ENCODE assay signal across 20 cellular contexts in genomic region chr10:131868436-131868835, GRCh38. TPM values are rescaled to one million over a fixed set of nuclear protein-coding genes. Genes with fewer than 3 reads are reported as not detected.
DNase-seq lines count a peak whose midpoint lies in the region; TF ChIP-seq lines count a peak whose summit lies in the region.
"Had no signal": no experiment of that assay in that cellular context is flagged by ENCODE, and none has a peak within 500 bp of the region (broad histone marks: within the 10 kb centered on the region; RNA-seq: fewer than 3 reads in every experiment).

No MANE protein-coding gene starts in this region.

- TF ChIP-seq CTCF in CD14-positive monocyte (IDR thresholded peaks at IDR 0.05) (no peak), chondrocyte (IDR thresholded peaks at IDR 0.05) (no peak), sigmoid colon (IDR thresholded peaks at IDR 0.05) (no peak)

- no peak overlapping the region for H3K27ac ChIP-seq in mesenchymal stem cell (ENCODE audit: low read length, poor library complexity, severe bottlenecking)
- H3K27ac ChIP-seq in sigmoid colon = no peak overlapping the region
- H3K27ac ChIP-seq: A549; BLaER1 treated with 17β-estradiol and CSF1 and Interleukin-3, amounts not matched to agents 10 nM and 100 nM; GM23248 had no signal

- intact Hi-C loops in CD14-positive monocyte (cut with micrococcal nuclease) = loop anchor here in 1 of 2 donors (5.0 kb wide), 1 partner anchor 406 kb away; no protein-coding TSS in a partner anchor
- intact Hi-C loops in sigmoid colon (cut with DNase I) = no loop called here

- peaks cover 0 to 31% of the 10 kb centered on the region in 2 experiments for H3K27me3 ChIP-seq in mesenchymal stem cell (ENCODE audit: control insufficient read depth in 1 of 2, insufficient read depth in 1 of 2, low read length in 2 of 2)
- H3K27me3 ChIP-seq in sigmoid colon = peaks cover 0 to 13% (median 13%) of the 10 kb centered on the region in 3 donors
- H3K27me3 ChIP-seq: BE2C; BLaER1 treated with 17β-estradiol and CSF1 and Interleukin-3, amounts not matched to agents 10 nM and 100 nM had no signal

- TF ChIP-seq POLR2A in sigmoid colon (IDR thresholded peaks at IDR 0.05) = no peak

- H2AFZ ChIP-seq in mesenchymal stem cell (ENCODE audit: low read depth, low read length) = no peak overlapping the region
- H2AFZ ChIP-seq: GM23248 had no signal

- H2BK12ac ChIP-seq in mesenchymal stem cell (ENCODE audit: low read length in 2 of 2) = no peak overlapping the region

- H3K4me3 Mint-ChIP-seq in CD14-positive monocyte (no peak overlapping the region), chondrocyte (ENCODE audit: unreplicated experiment) (no peak overlapping the region)
- H3K4me3 Mint-ChIP-seq: CD4-positive, CD25-positive, alpha-beta regulatory T cell; CD8-positive, alpha-beta T cell had no signal

- no peak overlapping the region for H4K91ac ChIP-seq in mesenchymal stem cell (ENCODE audit: low read length)

- H2BK120ac ChIP-seq in mesenchymal stem cell (ENCODE audit: low read depth, low read length) = no peak overlapping the region

- peak; percentile 24 for DNase-seq in CD14-positive monocyte (ENCODE audit: low spot score)
- DNase-seq in chondrocyte (ENCODE audit: low spot score) = peak; percentile 36
- no peak for DNase-seq in mesenchymal stem cell
- peak; percentile 39 for DNase-seq in sigmoid colon
- no peak for DNase-seq in activated CD4-positive, alpha-beta T cell treated with anti-CD3 and anti-CD28 coated beads, Interleukin-2, amount 50 U/mL, for 48 hours
- no peak for DNase-seq in stimulated activated CD4-positive, alpha-beta T cell treated with anti-CD3 and anti-CD28 coated beads, Interleukin-4, amount 100 ng/mL, for 4 hours
- DNase-seq in NCI-H82 treated with DMSO at 0.1 percent for 48 hours (lab: John Stamatoyannopoulos, UW; ENCODE audit: unreplicated experiment) = no peak
- no peak for DNase-seq in CD1c-positive myeloid dendritic cell (ENCODE audit: extremely low spot score)
- DNase-seq: 8988T; ACHN; AML-193; BE2C; CD4-positive, CD25-positive, alpha-beta regulatory T cell; CD8-positive, alpha-beta T cell; DMS153; DND-41; GM23248 had no signal

- H3K14ac ChIP-seq in mesenchymal stem cell (ENCODE audit: low read length in 2 of 2) = no peak overlapping the region

- H3K23ac ChIP-seq in mesenchymal stem cell (ENCODE audit: low read length in 2 of 2) = no peak overlapping the region

- no peaks in the 10 kb centered on the region for H3K79me1 ChIP-seq in mesenchymal stem cell (replicated peaks; ENCODE audit: low read length, poor library complexity, severe bottlenecking)

- no peak overlapping the region for H2BK15ac ChIP-seq in mesenchymal stem cell (ENCODE audit: low read depth, poor library complexity, severe bottlenecking)

- no peak overlapping the region for H2AK5ac ChIP-seq in mesenchymal stem cell (ENCODE audit: low read length, severe bottlenecking)

- H3K4me2 ChIP-seq in mesenchymal stem cell (ENCODE audit: low read length, poor library complexity, severe bottlenecking) = no peak overlapping the region
- H3K4me2 ChIP-seq: A549; BLaER1 treated with 17β-estradiol and CSF1 and Interleukin-3, amounts not matched to agents 10 nM and 100 nM had no signal

- H3K4me3 ChIP-seq in mesenchymal stem cell (ENCODE audit: insufficient read depth in 1 of 2, low read depth in 1 of 2, low read length in 2 of 2) (no peak overlapping the region), sigmoid colon (no peak overlapping the region)
- H3K4me3 ChIP-seq: A549; BLaER1 treated with 17β-estradiol and CSF1 and Interleukin-3, amounts not matched to agents 10 nM and 100 nM; GM23248 had no signal

- no peaks in the 10 kb centered on the region for H3K4me1 Mint-ChIP-seq in CD14-positive monocyte
- H3K4me1 Mint-ChIP-seq in chondrocyte (ENCODE audit: low read depth) = no peaks in the 10 kb centered on the region
- H3K4me1 Mint-ChIP-seq: CD4-positive, CD25-positive, alpha-beta regulatory T cell had no signal

- H3K27ac Mint-ChIP-seq in CD14-positive monocyte = no peak overlapping the region
- no peak overlapping the region for H3K27ac Mint-ChIP-seq in chondrocyte (ENCODE audit: unreplicated experiment)
- H3K27ac Mint-ChIP-seq: CD4-positive, CD25-positive, alpha-beta regulatory T cell; CD8-positive, alpha-beta T cell had no signal

- no peak overlapping the region for H3K4ac ChIP-seq in mesenchymal stem cell (ENCODE audit: low read depth in 1 of 2, low read length in 2 of 2)

- no peak overlapping the region for H3K9ac ChIP-seq in mesenchymal stem cell (ENCODE audit: low read length)
- H3K9ac ChIP-seq: BLaER1 treated with 17β-estradiol and CSF1 and Interleukin-3, amounts not matched to agents 10 nM and 100 nM; GM23248 had no signal

- TF ChIP-seq EP300 in sigmoid colon (IDR thresholded peaks at IDR 0.05) = no peak

- H3K27me3 Mint-ChIP-seq in CD14-positive monocyte (ENCODE audit: low read depth in 3 of 3) (peaks cover 3 to 11% (median 5%) of the 10 kb centered on the region in 3 donors), chondrocyte (ENCODE audit: low read depth) (peaks cover 26% of the 10 kb centered on the region)

- H3K9me3 ChIP-seq in mesenchymal stem cell (ENCODE audit: control insufficient read depth, low read length) (no peaks in the 10 kb centered on the region), sigmoid colon (no peaks in the 10 kb centered on the region)
- H3K9me3 ChIP-seq: A549; BE2C; BLaER1 treated with 17β-estradiol and CSF1 and Interleukin-3, amounts not matched to agents 10 nM and 100 nM had no signal

- H3K36me3 Mint-ChIP-seq in CD14-positive monocyte = no peaks in the 10 kb centered on the region
- H3K36me3 Mint-ChIP-seq in chondrocyte (ENCODE audit: low read depth) = no peaks in the 10 kb centered on the region
- H3K36me3 Mint-ChIP-seq: CD4-positive, CD25-positive, alpha-beta regulatory T cell; CD8-positive, alpha-beta T cell had no signal

- peak overlapping the region; percentile 15 for H4K8ac ChIP-seq in mesenchymal stem cell (ENCODE audit: low read length)

- H3K36me3 ChIP-seq in mesenchymal stem cell (ENCODE audit: control insufficient read depth in 1 of 2, insufficient read depth in 2 of 2, low read depth in 1 of 2, low read length in 2 of 2) (no peaks in the 10 kb centered on the region), sigmoid colon (no peaks in the 10 kb centered on the region)
- H3K36me3 ChIP-seq: BE2C; BLaER1 treated with 17β-estradiol and CSF1 and Interleukin-3, amounts not matched to agents 10 nM and 100 nM had no signal

- peaks cover 0 to 7% (median 3%) of the 10 kb centered on the region in 7 donors for H3K9me3 Mint-ChIP-seq in CD14-positive monocyte
- H3K9me3 Mint-ChIP-seq in chondrocyte (ENCODE audit: low read depth) = no peaks in the 10 kb centered on the region
- H3K9me3 Mint-ChIP-seq: CD4-positive, CD25-positive, alpha-beta regulatory T cell; CD8-positive, alpha-beta T cell had no signal

- H3K18ac ChIP-seq in mesenchymal stem cell (ENCODE audit: low read depth in 1 of 2, low read length in 2 of 2) = no peak overlapping the region

- H2BK5ac ChIP-seq in mesenchymal stem cell (ENCODE audit: low read depth, low read length, poor library complexity, severe bottlenecking) = no peak overlapping the region

- 88% methylated on average over 10 of the region's 10 CpGs for WGBS in mesenchymal stem cell
- WGBS in sigmoid colon, 2 donors = 90 to 93% methylated on average over 10 of the region's 10 CpGs

- H3K4me1 ChIP-seq in mesenchymal stem cell (ENCODE audit: control insufficient read depth, insufficient read depth, low read depth, low read length) (no peaks in the 10 kb centered on the region), sigmoid colon (no peaks in the 10 kb centered on the region)
- H3K4me1 ChIP-seq: BE2C; BLaER1 treated with 17β-estradiol and CSF1 and Interleukin-3, amounts not matched to agents 10 nM and 100 nM; Caco-2 had no signal

RNA-seq across cellular contexts. Expression of gene PPP2R2D, which starts 32.4 kb away (rescaled TPM):
- polyA plus RNA-seq in CD14-positive monocyte (10 to 100 TPM; 12.8 to 12.9 TPM), sigmoid colon (10 to 100 TPM; 18.4 to 23.8 (median 22.8) TPM)
- total RNA-seq in chondrocyte (24.3 to 27.5 TPM (median 25.1 TPM) in 3 replicates), sigmoid colon (10 to 100 TPM; 22.7 to 44.0 (median 34.6) TPM)
- 29.1 TPM for polyA plus RNA-seq in mesenchymal stem cell (2013, experiment 1 of 2)
- 31.7 TPM for polyA plus RNA-seq in mesenchymal stem cell (2013, experiment 2 of 2)

Comparison
In these comparisons a context has a peak if more than half of its experiments do, and no peak if none do; other contexts are left out.
1. DNase-seq: peak in CD14-positive monocyte (single experiment), chondrocyte (single experiment) and sigmoid colon (single experiment); none in mesenchymal stem cell (single experiment), activated CD4-positive, alpha-beta T cell treated with anti-CD3 and anti-CD28 coated beads, Interleukin-2, amount 50 U/mL, for 48 hours (0 of 2), stimulated activated CD4-positive, alpha-beta T cell treated with anti-CD3 and anti-CD28 coated beads, Interleukin-4, amount 100 ng/mL, for 4 hours (0 of 2), NCI-H82 treated with DMSO at 0.1 percent for 48 hours (single experiment) and CD1c-positive myeloid dendritic cell (single experiment).